1 cellular context compared by ENCODE assay signal in genomic region chr2:183068561-183068960, GRCh38.
TF ChIP-seq lines count a peak whose summit lies in the region.

No MANE protein-coding gene starts in this region.

TF ChIP-seq in HepG2, 621 proteins besides CTCF, POLR2A, EP300 and RAD21:
- TF ChIP-seq ZNF407 (CRISPR knock-in tag; IDR thresholded peaks at IDR 0.05; ENCODE audit: not compliant biosample characterization) = peak; percentile 44
- no peak for TF ChIP-seq ZBTB42 (CRISPR knock-in tag; IDR thresholded peaks at IDR 0.05)
TF ChIP-seq in HepG2: peak in this region for 1.
